Comparison of ENCODE assay signal across 26 cellular contexts in genomic region chr7:107039199-107039900, GRCh38. TPM values are rescaled to one million over a fixed set of nuclear protein-coding genes. Genes with fewer than 3 reads are reported as not detected.
"Had no signal": no experiment of that assay in that cellular context is flagged by ENCODE, and none has a peak within 500 bp of the region (broad histone marks: within the 10 kb centered on the region; RNA-seq: fewer than 3 reads in every experiment).

No MANE protein-coding gene starts in this region.

- H3K4me2 ChIP-seq: PC-9 had no signal

- ATAC-seq: activated naive CD4-positive, alpha-beta T cell treated with anti-CD3 and anti-CD28 coated beads, Interleukin-2, amount 50 U/mL, for 72 hours; activated naive CD8-positive, alpha-beta T cell treated with anti-CD3 and anti-CD28 coated beads, Interleukin-2, amount 50 U/mL, for 24 hours; activated T-cell treated with anti-CD3 and anti-CD28 coated beads, Interleukin-2, amount 50 U/mL, for 4 hours had no signal

- H3K27me3 ChIP-seq: brain microvascular endothelial cell, cardiac muscle cell had no signal

- DNase-seq: activated B cell treated with CpG ODN at 0.5 μM for 24 hours; activated CD4-positive, alpha-beta memory T cell treated with anti-CD3 and anti-CD28 coated beads for 36 hours; activated CD4-positive, alpha-beta T cell treated with anti-CD3 and anti-CD28 coated beads, Interleukin-2, amount 10 ng/mL, durations not matched to agents 7 days and 5 days; activated CD8-positive, alpha-beta memory T cell treated with anti-CD3 and anti-CD28 coated beads for 24 hours; activated effector memory CD4-positive, alpha-beta T cell treated with anti-CD3 and anti-CD28 coated beads, Interleukin-2, amount 50 U/mL, for 16 hours; activated naive CD4-positive, alpha-beta T cell treated with Interleukin-2 at 50 U/mL for 16 hours; activated naive CD8-positive, alpha-beta T cell treated with anti-CD3 and anti-CD28 coated beads, Interleukin-2, amount 50 U/mL, for 24 hours; activated T-cell treated with anti-CD3 and anti-CD28 coated beads, Interleukin-2, amount 50 U/mL, for 4 hours; amygdala; brain microvascular endothelial cell; KG1; MV-4-11; NCI-H1092 treated with DMSO at 0.1 percent for 48 hours; NCI-H1436; NCI-H1930; NCI-H2107; NCI-H2171 treated with DMSO at 0.1 percent for 48 hours; NCI-H226; NCI-H526; NCI-H774; NK-92 treated with Interleukin-12 subunit alpha and Interleukin-12 subunit beta, amount 100 ng/mL, for 24 hours; PC-9; SHP77 treated with DMSO at 0.1 percent for 48 hours had no signal

- H3K4me3 ChIP-seq: cardiac muscle cell, PC-9 had no signal

- H3K27ac ChIP-seq: brain microvascular endothelial cell, cardiac muscle cell, PC-9 had no signal

- H3K36me3 ChIP-seq: brain microvascular endothelial cell, cardiac muscle cell had no signal

RNA-seq across cellular contexts. Expression of gene PRKAR2B, which starts 5.2 kb away (rescaled TPM):
- total RNA-seq: MCF 10A had no signal
